In genomic region chr16:12199524-12199923, GRCh38 we compare ENCODE assay signal across 1 cellular context.
A peak's percentile ranks its signal among the peaks of the same experiment; 100 is the strongest.
TF ChIP-seq lines count a peak whose summit lies in the region.

No MANE protein-coding gene starts in this region.

TF ChIP-seq in HepG2, 621 proteins besides CTCF, POLR2A, EP300 and RAD21 (continued from another document and continues in another):
- TF ChIP-seq GATAD1 (CRISPR knock-in tag; IDR thresholded peaks at IDR 0.05): peak; percentile 39; the same call in 1 of the 2 replicates
- peak; percentile 92 for TF ChIP-seq ESRRA (CRISPR knock-in tag; IDR thresholded peaks at IDR 0.05; ENCODE audit: low read depth)
- TF ChIP-seq CENPX (CRISPR knock-in tag; IDR thresholded peaks at IDR 0.05): no peak
- TF ChIP-seq ZNF546 (CRISPR knock-in tag; conservative IDR thresholded peaks at IDR 0.05): no peak
- TF ChIP-seq KMT2B (CRISPR knock-in tag; IDR thresholded peaks at IDR 0.05): 0 out of 2 replicates have a peak, but pooled peaks have one; percentile 42
- TF ChIP-seq RFX3 (CRISPR knock-in tag; IDR thresholded peaks at IDR 0.05): 0 out of 2 replicates have a peak, but pooled peaks have one; percentile 7
- TF ChIP-seq TCF7L2 (IDR thresholded peaks at IDR 0.05; ENCODE audit: low read depth, low read length): no peak
- TF ChIP-seq ZHX2 (IDR thresholded peaks at IDR 0.05; ENCODE audit: low read depth): no peak
- peak; percentile 95; the same call in 1 of the 2 replicates for TF ChIP-seq ZHX2 (CRISPR knock-in tag; IDR thresholded peaks at IDR 0.05; ENCODE audit: borderline replicate concordance)
- TF ChIP-seq ZNF580 (CRISPR knock-in tag; IDR thresholded peaks at IDR 0.05; ENCODE audit: borderline replicate concordance, low read depth): no peak
- TF ChIP-seq ASH2L (IDR thresholded peaks at IDR 0.05; ENCODE audit: insufficient read length, low read depth, low read length): no peak
- TF ChIP-seq SUZ12 (IDR thresholded peaks at IDR 0.05; ENCODE audit: low read depth, low read length): no peak
- TF ChIP-seq PAXIP1 (CRISPR knock-in tag; conservative IDR thresholded peaks at IDR 0.05): peak; percentile 63
- no peak for TF ChIP-seq HNRNPUL1 (IDR thresholded peaks at IDR 0.05; ENCODE audit: low read depth, low read length)
- TF ChIP-seq MBD4 (IDR thresholded peaks at IDR 0.05; ENCODE audit: borderline replicate concordance, low read length): no peak
- peak; percentile 52; the same call in 1 of the 2 replicates for TF ChIP-seq MLX (CRISPR knock-in tag; IDR thresholded peaks at IDR 0.05)
- no peak for TF ChIP-seq DBP (CRISPR knock-in tag; IDR thresholded peaks at IDR 0.05; ENCODE audit: not compliant biosample characterization)
- TF ChIP-seq CEBPZ (IDR thresholded peaks at IDR 0.05; ENCODE audit: low read length): no peak
- no peak for TF ChIP-seq AKAP8 (CRISPR knock-in tag; IDR thresholded peaks at IDR 0.05)
- TF ChIP-seq TBX2 (CRISPR knock-in tag; IDR thresholded peaks at IDR 0.05; ENCODE audit: borderline replicate concordance): no peak
- TF ChIP-seq KDM1A (CRISPR knock-in tag; IDR thresholded peaks at IDR 0.05): no peak
- no peak for TF ChIP-seq ZNF20 (CRISPR knock-in tag; IDR thresholded peaks at IDR 0.05)
- no peak for TF ChIP-seq SMAD1 (CRISPR knock-in tag; IDR thresholded peaks at IDR 0.05; ENCODE audit: borderline replicate concordance, low read depth)
- no peak for TF ChIP-seq ZFP1 (CRISPR knock-in tag; IDR thresholded peaks at IDR 0.05)
- no peak for TF ChIP-seq ZKSCAN5 (CRISPR knock-in tag; IDR thresholded peaks at IDR 0.05)
- TF ChIP-seq KAT8 (CRISPR knock-in tag; IDR thresholded peaks at IDR 0.05): peak; percentile 79; the same call in 1 of the 2 replicates
- TF ChIP-seq POGK (CRISPR knock-in tag; conservative IDR thresholded peaks at IDR 0.05): no peak; the same call in 1 of the 2 replicates
- no peak for TF ChIP-seq MAZ (IDR thresholded peaks at IDR 0.05; ENCODE audit: borderline replicate concordance, low read depth, low read length)
- TF ChIP-seq MAZ (CRISPR knock-in tag; IDR thresholded peaks at IDR 0.05; ENCODE audit: low read depth): no peak
- TF ChIP-seq POGZ (CRISPR knock-in tag; IDR thresholded peaks at IDR 0.05): no peak
- peak; percentile 99 for TF ChIP-seq MIER2 (CRISPR knock-in tag; IDR thresholded peaks at IDR 0.05)
- no peak for TF ChIP-seq ZNF609 (CRISPR knock-in tag; IDR thresholded peaks at IDR 0.05; ENCODE audit: borderline replicate concordance)
- no peak; the same call in 2 of the 3 replicates for TF ChIP-seq MXI1 (IDR thresholded peaks at IDR 0.05; ENCODE audit: borderline replicate concordance, low read depth, low read length)
- no peak for TF ChIP-seq CAMTA2 (CRISPR knock-in tag; IDR thresholded peaks at IDR 0.05; ENCODE audit: borderline replicate concordance)
- peak; percentile 52; the same call in 1 of the 2 replicates for TF ChIP-seq MED13 (CRISPR knock-in tag; IDR thresholded peaks at IDR 0.05)
- TF ChIP-seq ATF2 (CRISPR knock-in tag; IDR thresholded peaks at IDR 0.05): peak; percentile 27; the same call in 1 of the 2 replicates
